ENCODE assay signal across 1 cellular context in genomic region chr3:195153121-195153520, GRCh38.
TF ChIP-seq lines count a peak whose summit lies in the region.

No MANE protein-coding gene starts in this region.

TF ChIP-seq in GM23338, 12 proteins besides CTCF, POLR2A, EP300 and RAD21 (continued from another document):
- TF ChIP-seq NANOG (IDR thresholded peaks at IDR 0.05; ENCODE audit: borderline replicate concordance) (no peak), ETS1 (IDR thresholded peaks at IDR 0.05) (no peak), ZNF331 (CRISPR knock-in tag; IDR thresholded peaks at IDR 0.05; ENCODE audit: low read depth) (no peak), CREB1 (CRISPR knock-in tag; IDR thresholded peaks at IDR 0.05; ENCODE audit: low read depth) (no peak), ZNF114 (CRISPR knock-in tag; IDR thresholded peaks at IDR 0.05) (no peak), JUNB (IDR thresholded peaks at IDR 0.05; ENCODE audit: unreplicated experiment) (no peak)
- TF ChIP-seq, protein P1, sequence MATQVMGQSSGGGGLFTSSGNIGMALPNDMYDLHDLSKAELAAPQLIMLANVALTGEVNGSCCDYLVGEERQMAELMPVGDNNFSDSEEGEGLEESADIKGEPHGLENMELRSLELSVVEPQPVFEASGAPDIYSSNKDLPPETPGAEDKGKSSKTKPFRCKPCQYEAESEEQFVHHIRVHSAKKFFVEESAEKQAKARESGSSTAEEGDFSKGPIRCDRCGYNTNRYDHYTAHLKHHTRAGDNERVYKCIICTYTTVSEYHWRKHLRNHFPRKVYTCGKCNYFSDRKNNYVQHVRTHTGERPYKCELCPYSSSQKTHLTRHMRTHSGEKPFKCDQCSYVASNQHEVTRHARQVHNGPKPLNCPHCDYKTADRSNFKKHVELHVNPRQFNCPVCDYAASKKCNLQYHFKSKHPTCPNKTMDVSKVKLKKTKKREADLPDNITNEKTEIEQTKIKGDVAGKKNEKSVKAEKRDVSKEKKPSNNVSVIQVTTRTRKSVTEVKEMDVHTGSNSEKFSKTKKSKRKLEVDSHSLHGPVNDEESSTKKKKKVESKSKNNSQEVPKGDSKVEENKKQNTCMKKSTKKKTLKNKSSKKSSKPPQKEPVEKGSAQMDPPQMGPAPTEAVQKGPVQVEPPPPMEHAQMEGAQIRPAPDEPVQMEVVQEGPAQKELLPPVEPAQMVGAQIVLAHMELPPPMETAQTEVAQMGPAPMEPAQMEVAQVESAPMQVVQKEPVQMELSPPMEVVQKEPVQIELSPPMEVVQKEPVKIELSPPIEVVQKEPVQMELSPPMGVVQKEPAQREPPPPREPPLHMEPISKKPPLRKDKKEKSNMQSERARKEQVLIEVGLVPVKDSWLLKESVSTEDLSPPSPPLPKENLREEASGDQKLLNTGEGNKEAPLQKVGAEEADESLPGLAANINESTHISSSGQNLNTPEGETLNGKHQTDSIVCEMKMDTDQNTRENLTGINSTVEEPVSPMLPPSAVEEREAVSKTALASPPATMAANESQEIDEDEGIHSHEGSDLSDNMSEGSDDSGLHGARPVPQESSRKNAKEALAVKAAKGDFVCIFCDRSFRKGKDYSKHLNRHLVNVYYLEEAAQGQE (IDR thresholded peaks at IDR 0.05; ENCODE audit: unreplicated experiment) = no peak
